ENCODE assay signal across 9 cellular contexts in genomic region chr2:10330700-10331032, GRCh38. TPM values are rescaled to one million over a fixed set of nuclear protein-coding genes. Genes with fewer than 3 reads are reported as not detected.
DNase-seq lines count a peak whose midpoint lies in the region; ATAC-seq and TF ChIP-seq lines count a peak whose summit lies in the region.
"Had no signal": no experiment of that assay in that cellular context is flagged by ENCODE, and none has a peak within 500 bp of the region (broad histone marks: within the 10 kb centered on the region; RNA-seq: fewer than 3 reads in every experiment).

No MANE protein-coding gene starts in this region.

- POLR2A ChIA-PET in A673 (lab: Charles Lee; ENCODE audit: low non-redundant PET) = no interaction called here

- H3K9me3 ChIP-seq in HUES48 (ENCODE audit: control insufficient read depth, insufficient read depth, low read length) (no peaks in the 10 kb centered on the region), A673 (ENCODE audit: low read depth, low read length, poor library complexity, severe bottlenecking) (no peaks in the 10 kb centered on the region)

- H3K4me3 Mint-ChIP-seq in CD14-positive monocyte = peak overlapping the region; percentile 66 to 86
- H3K4me3 Mint-ChIP-seq in neural crest cell = no peak overlapping the region

- H3K36me3 ChIP-seq in HUES48 (ENCODE audit: control insufficient read depth, insufficient read depth, low read length) = no peaks in the 10 kb centered on the region
- no peaks in the 10 kb centered on the region for H3K36me3 ChIP-seq in brain microvascular endothelial cell (replicated peaks)
- no peaks in the 10 kb centered on the region for H3K36me3 ChIP-seq in A673 (ENCODE audit: insufficient read depth, low read length, poor library complexity, severe bottlenecking)

- H3K27ac ChIP-seq in HUES48 (ENCODE audit: low read depth, low read length) = peak overlapping the region; percentile 52
- peak overlapping the region; percentile 42 for H3K27ac ChIP-seq in brain microvascular endothelial cell
- no peak overlapping the region for H3K27ac ChIP-seq in A673 (ENCODE audit: low read depth, low read length, poor library complexity, severe bottlenecking)
- H3K27ac ChIP-seq: SK-N-MC had no signal

- intact Hi-C loops in CD14-positive monocyte (cut with micrococcal nuclease) = loop anchor here (2.0 to 5.0 kb wide), 3 partner anchors 26 to 80 kb away; no protein-coding TSS in a partner anchor
- intact Hi-C loops in A673 (cut with micrococcal nuclease; ENCODE audit: unreplicated experiment) = no loop called here

- in situ Hi-C loops in brain microvascular endothelial cell (cut with HindIII; ENCODE audit: low pct_ligation_motif_present, low sequenced_read_pairs) = no loop called here

- peaks cover 5 to 10% (median 8%) of the 10 kb centered on the region in 7 donors for H3K9me3 Mint-ChIP-seq in CD14-positive monocyte
- H3K9me3 Mint-ChIP-seq in neural crest cell = no peaks in the 10 kb centered on the region

- no TSS peak for BruUV-seq in A673 (replicated peaks; lab: Mats Ljungman, UMichigan)

- H3K27me3 ChIP-seq in HUES48 (ENCODE audit: control insufficient read depth, insufficient read depth, low read length) (no peaks in the 10 kb centered on the region), brain microvascular endothelial cell (replicated peaks) (no peaks in the 10 kb centered on the region), A673 (replicated peaks; ENCODE audit: insufficient read depth, low read depth, low read length, poor library complexity) (no peaks in the 10 kb centered on the region)

- TF ChIP-seq CTCF in CD14-positive monocyte (IDR thresholded peaks at IDR 0.05) (no peak), brain microvascular endothelial cell (IDR thresholded peaks at IDR 0.05; ENCODE audit: low read depth, low read length, missing control alignments) (no peak), neural crest cell (conservative IDR thresholded peaks at IDR 0.05) (no peak), A673 (conservative IDR thresholded peaks at IDR 0.05; ENCODE audit: low read depth, low read length) (no peak)

- no peak for DNase-seq in CD14-positive monocyte (ENCODE audit: low spot score)
- no peak for DNase-seq in brain microvascular endothelial cell
- no peak for DNase-seq in neural crest cell (ENCODE audit: low read depth, low spot score)
- DNase-seq in A673 (ENCODE audit: low spot score) = no peak
- no peak for DNase-seq in cortex of kidney (lab: John Stamatoyannopoulos, UW)

- H3K36me3 Mint-ChIP-seq in CD14-positive monocyte (peaks cover 28 to 30% of the 10 kb centered on the region in 2 donors), neural crest cell (ENCODE audit: low read depth) (peaks cover 4% of the 10 kb centered on the region)

- H3K9ac ChIP-seq in HUES48 (ENCODE audit: low read depth, low read length) = no peak overlapping the region

- H3K4me1 ChIP-seq in HUES48 (ENCODE audit: control insufficient read depth, insufficient read depth, low read length) (peaks cover 41% of the 10 kb centered on the region), A673 (ENCODE audit: insufficient read depth, low read length, poor library complexity, severe bottlenecking) (peaks cover 25% of the 10 kb centered on the region)

- no peak overlapping the region for H3K4me3 ChIP-seq in HUES48 (ENCODE audit: low read depth, low read length)
- H3K4me3 ChIP-seq in brain microvascular endothelial cell (ENCODE audit: low read depth, low read length) = no peak overlapping the region
- H3K4me3 ChIP-seq in A673 (ENCODE audit: low read depth, low read length, poor library complexity, severe bottlenecking) = no peak overlapping the region
- H3K4me3 ChIP-seq: SK-N-MC had no signal

- ATAC-seq in HG03442 (IDR thresholded peaks at IDR 0.05; ENCODE audit: unreplicated experiment) (no peak), HG03175 (IDR thresholded peaks at IDR 0.05; ENCODE audit: unreplicated experiment) (no peak)

- H3K4me1 Mint-ChIP-seq in CD14-positive monocyte (peaks cover 75% of the 10 kb centered on the region), neural crest cell (peaks cover 47% of the 10 kb centered on the region)

- H3K27me3 Mint-ChIP-seq in CD14-positive monocyte (ENCODE audit: low read depth in 3 of 3) (peaks cover 0 to 4% (median 1%) of the 10 kb centered on the region in 3 donors), neural crest cell (ENCODE audit: low read depth) (no peaks in the 10 kb centered on the region)

- CTCF ChIA-PET in A673 (lab: Charles Lee) = no interaction called here

- H3K27ac Mint-ChIP-seq in CD14-positive monocyte (peak overlapping the region; percentile 63 to 99 (median 97)), neural crest cell (ENCODE audit: unreplicated experiment) (peak overlapping the region; percentile 78)

RNA-seq across cellular contexts. Expression of gene HPCAL1, which starts 28.0 kb away (rescaled TPM):
- 10 to 100 TPM; 98.0 to 99.5 TPM for polyA plus RNA-seq in CD14-positive monocyte
- total RNA-seq in neural crest cell (16.2 and 17.3 TPM in 2 replicates), A673 (2021) (9.7 and 10.6 TPM in 2 replicates)
